In genomic region chr12:6333566-6333965, GRCh38 we compare ENCODE assay signal across 1 cellular context.
TF ChIP-seq lines count a peak whose summit lies in the region.

No MANE protein-coding gene starts in this region.

TF ChIP-seq in HCT116, 20 proteins besides CTCF, POLR2A, EP300 and RAD21 (continued from another document):
- TF ChIP-seq POLR2AphosphoS5 (IDR thresholded peaks at IDR 0.05; ENCODE audit: low read depth, low read length), result no peak
- no peak for TF ChIP-seq CEBPB (IDR thresholded peaks at IDR 0.05; ENCODE audit: low read depth)
- TF ChIP-seq ATF3 (IDR thresholded peaks at IDR 0.05), result no peak
- TF ChIP-seq EZH2 (IDR thresholded peaks at IDR 0.05), result no peak
